26 cellular contexts compared by ENCODE assay signal in the genomic region with DNA sequence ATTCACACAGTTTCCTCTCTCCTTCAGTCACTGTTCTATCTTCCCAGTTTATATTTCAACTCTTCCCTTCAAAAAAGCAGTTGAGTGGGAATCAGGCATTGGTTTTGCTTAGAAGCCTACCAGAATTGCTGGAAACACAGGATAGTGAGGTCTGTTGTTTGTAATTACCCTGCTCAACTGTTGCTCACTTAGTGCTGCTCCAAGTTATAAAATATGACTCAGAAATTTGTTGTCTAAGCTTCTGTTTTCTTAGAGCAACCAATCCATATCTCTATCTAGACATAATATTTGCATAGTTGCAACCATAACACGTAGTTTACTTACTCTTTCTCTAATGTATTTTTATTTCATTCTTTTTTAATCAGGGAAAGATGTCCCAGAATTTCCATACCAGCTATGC.
DNase-seq lines count a peak whose midpoint lies in the region; ATAC-seq, FAIRE-seq and TF ChIP-seq lines count a peak whose summit lies in the region.
"Had no signal": no experiment of that assay in that cellular context is flagged by ENCODE, and none has a peak within 500 bp of the region (broad histone marks: within the 10 kb centered on the region; RNA-seq: fewer than 3 reads in every experiment).

No MANE protein-coding gene starts in this region.

- WGBS in SK-N-SH (ENCODE audit: low lambda C conversion rate) = 91% methylated on average over 1 of the region's 1 CpG

- TF ChIP-seq EP300 in SK-N-SH (IDR thresholded peaks at IDR 0.05; ENCODE audit: borderline replicate concordance in 1 of 2, low read depth in 1 of 2, low read length in 1 of 2) = no peak

- H3K36me3 Mint-ChIP-seq in activated CD8-positive, alpha-beta T cell treated with anti-CD3 and anti-CD28 coated beads for 36 hours (ENCODE audit: low read depth) = peaks cover 62% of the 10 kb centered on the region
- H3K36me3 Mint-ChIP-seq in activated CD8-positive, alpha-beta T cell treated with anti-CD3 and anti-CD28 coated beads, Interleukin-2, amount 10 ng/mL, durations not matched to agents 7 days and 5 days (ENCODE audit: low read depth) = peaks cover 79% of the 10 kb centered on the region
- H3K36me3 Mint-ChIP-seq in astrocyte (ENCODE audit: low read depth, unreplicated experiment) (peaks cover 45% of the 10 kb centered on the region), nephron progenitor cell (ENCODE audit: low read depth) (peaks cover 86% of the 10 kb centered on the region)

- H3K4me1 Mint-ChIP-seq in activated CD8-positive, alpha-beta T cell treated with anti-CD3 and anti-CD28 coated beads for 36 hours (ENCODE audit: low read depth) = peaks cover 6% of the 10 kb centered on the region
- H3K4me1 Mint-ChIP-seq in activated CD8-positive, alpha-beta T cell treated with anti-CD3 and anti-CD28 coated beads, Interleukin-2, amount 10 ng/mL, durations not matched to agents 7 days and 5 days (ENCODE audit: low read depth) = no peaks in the 10 kb centered on the region
- H3K4me1 Mint-ChIP-seq in astrocyte (ENCODE audit: low read depth, unreplicated experiment) (peaks cover 40% of the 10 kb centered on the region), nephron progenitor cell (no peaks in the 10 kb centered on the region)
- H3K4me1 Mint-ChIP-seq: GM23338 had no signal

- peaks cover 16% of the 10 kb centered on the region for H3K79me2 ChIP-seq in astrocyte (ENCODE audit: insufficient read depth, low read length)
- H3K79me2 ChIP-seq in SK-N-SH (ENCODE audit: insufficient read depth) = peaks cover 21% of the 10 kb centered on the region; the same call in 1 of the 2 replicates

- H3K4me3 Mint-ChIP-seq in activated CD8-positive, alpha-beta T cell treated with anti-CD3 and anti-CD28 coated beads for 36 hours = no peak overlapping the region
- no peak overlapping the region for H3K4me3 Mint-ChIP-seq in activated CD8-positive, alpha-beta T cell treated with anti-CD3 and anti-CD28 coated beads, Interleukin-2, amount 10 ng/mL, durations not matched to agents 7 days and 5 days
- H3K4me3 Mint-ChIP-seq in astrocyte (ENCODE audit: unreplicated experiment) (no peak overlapping the region), nephron progenitor cell (no peak overlapping the region)
- H3K4me3 Mint-ChIP-seq: CD8-positive, alpha-beta memory T cell; GM23338 had no signal

- H3K9me3 Mint-ChIP-seq in activated CD8-positive, alpha-beta T cell treated with anti-CD3 and anti-CD28 coated beads for 36 hours = no peaks in the 10 kb centered on the region
- no peaks in the 10 kb centered on the region for H3K9me3 Mint-ChIP-seq in activated CD8-positive, alpha-beta T cell treated with anti-CD3 and anti-CD28 coated beads, Interleukin-2, amount 10 ng/mL, durations not matched to agents 7 days and 5 days (ENCODE audit: insufficient read depth)
- no peaks in the 10 kb centered on the region for H3K9me3 Mint-ChIP-seq in astrocyte (ENCODE audit: unreplicated experiment)
- H3K9me3 Mint-ChIP-seq in nephron progenitor cell = no peaks in the 10 kb centered on the region
- H3K9me3 Mint-ChIP-seq: CD8-positive, alpha-beta memory T cell; GM23338 had no signal

- H4K20me1 ChIP-seq in astrocyte (ENCODE audit: insufficient read depth, low read length) = peaks cover 36% of the 10 kb centered on the region
- H4K20me1 ChIP-seq in SK-N-SH (ENCODE audit: insufficient read depth) = 0 out of 2 replicates have a peak, but pooled peaks cover 4% of the 10 kb centered on the region

- DNase-seq in activated CD8-positive, alpha-beta T cell treated with anti-CD3 and anti-CD28 coated beads for 36 hours = no peak
- DNase-seq in activated CD8-positive, alpha-beta T cell treated with anti-CD3 and anti-CD28 coated beads, Interleukin-2, amount 10 ng/mL, durations not matched to agents 7 days and 5 days = no peak
- DNase-seq in astrocyte (ENCODE audit: low read depth) (no peak), nephron progenitor cell (no peak), SW480 (ENCODE audit: low spot score) (no peak), UCSD-AML1 (lab: John Stamatoyannopoulos, UW; ENCODE audit: unreplicated experiment) (no peak), SK-N-SH (no peak)
- DNase-seq: AML-193; C1 segment of cervical spinal cord; Calu3; CD8-positive, alpha-beta memory T cell; DMS153; Kasumi-1; NCI-H1417; NCI-H1694 treated with DMSO at 0.1 percent for 48 hours; NCI-H2081 treated with DMSO at 0.1 percent for 48 hours; NCI-H2171 treated with DMSO at 0.1 percent for 48 hours; NCI-H524 treated with DMSO at 0.1 percent for 48 hours; NCI-H82; SJCRH30 had no signal

- no peak for TF ChIP-seq RAD21 in SK-N-SH (IDR thresholded peaks at IDR 0.05; ENCODE audit: low read length)

- H3K9me3 ChIP-seq in astrocyte (ENCODE audit: insufficient read depth, low read depth, low read length) (no peaks in the 10 kb centered on the region), SK-N-SH (no peaks in the 10 kb centered on the region)
- H3K9me3 ChIP-seq: HAP-1, SJCRH30 had no signal

- ATAC-seq in activated CD8-positive, alpha-beta T cell treated with anti-CD3 and anti-CD28 coated beads for 36 hours = no peak
- ATAC-seq in activated CD8-positive, alpha-beta T cell treated with anti-CD3 and anti-CD28 coated beads, Interleukin-2, amount 10 ng/mL, durations not matched to agents 7 days and 5 days = no peak
- ATAC-seq in HG02588 (IDR thresholded peaks at IDR 0.05; ENCODE audit: unreplicated experiment) = no peak
- ATAC-seq: GM23338 had no signal

- no peak for TF ChIP-seq CTCF in activated CD8-positive, alpha-beta T cell treated with anti-CD3 and anti-CD28 coated beads for 36 hours (IDR thresholded peaks at IDR 0.05)
- no peak for TF ChIP-seq CTCF in astrocyte (IDR thresholded peaks at IDR 0.05; ENCODE audit: insufficient read depth, low read depth, low read length)
- no peak for TF ChIP-seq CTCF in nephron progenitor cell (IDR thresholded peaks at IDR 0.05)
- no peak for TF ChIP-seq CTCF in SK-N-SH (IDR thresholded peaks at IDR 0.05)

- no peak overlapping the region for H2AFZ ChIP-seq in astrocyte (ENCODE audit: low read depth, low read length)
- H2AFZ ChIP-seq in SK-N-SH (ENCODE audit: low read depth) = no peak overlapping the region
- H2AFZ ChIP-seq: GM23338 had no signal

- H3K4me1 ChIP-seq in astrocyte (ENCODE audit: insufficient read depth, low read length) (peaks cover 17% of the 10 kb centered on the region), SK-N-SH (ENCODE audit: control insufficient read depth in 1 of 2, insufficient read depth in 2 of 2, low read depth in 1 of 2, low read length in 1 of 2) (peaks cover 0 to 23% of the 10 kb centered on the region in 2 experiments; a peak in 1 of 4 replicates)
- H3K4me1 ChIP-seq: SJCRH30 had no signal

- no peak overlapping the region for H3K9ac ChIP-seq in astrocyte (ENCODE audit: low read length)
- no peak overlapping the region for H3K9ac ChIP-seq in SK-N-SH

- peaks cover 15% of the 10 kb centered on the region for H3F3A ChIP-seq in SK-N-SH (replicated peaks; ENCODE audit: insufficient read depth)

- no peak for FAIRE-seq in astrocyte (lab: Jason Lieb, UNC)
- FAIRE-seq: G401.6, RCC 7860 had no signal

- no peak overlapping the region for H3K4me3 ChIP-seq in astrocyte (ENCODE audit: insufficient read depth, low read depth, low read length)
- no peak overlapping the region for H3K4me3 ChIP-seq in SK-N-SH (ENCODE audit: low read depth in 2 of 2, low read length in 1 of 2)
- H3K4me3 ChIP-seq: GM23338, HAP-1, SJCRH30 had no signal

- peaks cover 43% of the 10 kb centered on the region for H3K36me3 ChIP-seq in astrocyte (ENCODE audit: insufficient read depth, low read length)
- H3K36me3 ChIP-seq in SK-N-SH (replicated peaks in 1 of 2; ENCODE audit: control insufficient read depth in 1 of 2, insufficient read depth in 2 of 2, low read length in 1 of 2) = peaks cover 57 to 70% of the 10 kb centered on the region in 2 experiments

- POLR2A ChIA-PET in activated CD8-positive, alpha-beta T cell treated with anti-CD3 and anti-CD28 coated beads for 36 hours (lab: Charles Lee) = no interaction called here
- POLR2A ChIA-PET in activated CD8-positive, alpha-beta T cell treated with anti-CD3 and anti-CD28 coated beads, Interleukin-2, amount 10 ng/mL, durations not matched to agents 7 days and 5 days (lab: Charles Lee) = no interaction called here
- POLR2A ChIA-PET in SK-N-SH (lab: Yijun Ruan, JAX) = no interaction called here

- no peaks in the 10 kb centered on the region for H3K9me2 ChIP-seq in SK-N-SH

- peak overlapping the region; percentile 42 for H3K27ac ChIP-seq in astrocyte (ENCODE audit: low read depth, low read length)
- H3K27ac ChIP-seq in SK-N-SH (ENCODE audit: low read depth in 2 of 2, low read length in 1 of 2) = peak overlapping the region in 1 of 2 experiments; percentile 17; a peak in 1 of 4 replicates
- H3K27ac ChIP-seq: 22Rv1, SJCRH30 had no signal

- H3K27me3 Mint-ChIP-seq in activated CD8-positive, alpha-beta T cell treated with anti-CD3 and anti-CD28 coated beads for 36 hours = no peaks in the 10 kb centered on the region
- no peaks in the 10 kb centered on the region for H3K27me3 Mint-ChIP-seq in activated CD8-positive, alpha-beta T cell treated with anti-CD3 and anti-CD28 coated beads, Interleukin-2, amount 10 ng/mL, durations not matched to agents 7 days and 5 days (ENCODE audit: low read depth)
- H3K27me3 Mint-ChIP-seq in astrocyte (ENCODE audit: low read depth, unreplicated experiment) = no peaks in the 10 kb centered on the region
- no peaks in the 10 kb centered on the region for H3K27me3 Mint-ChIP-seq in nephron progenitor cell (ENCODE audit: low read depth, poor library complexity)
- H3K27me3 Mint-ChIP-seq: CD8-positive, alpha-beta memory T cell had no signal

- H3K27me3 ChIP-seq in astrocyte (ENCODE audit: insufficient read depth, low read length) (no peaks in the 10 kb centered on the region), SK-N-SH (ENCODE audit: insufficient read depth) (no peaks in the 10 kb centered on the region)
- H3K27me3 ChIP-seq: SJCRH30 had no signal

- intact Hi-C loops in activated CD8-positive, alpha-beta T cell treated with anti-CD3 and anti-CD28 coated beads for 36 hours (cut with micrococcal nuclease) = no loop called here

- CTCF ChIA-PET in activated CD8-positive, alpha-beta T cell treated with anti-CD3 and anti-CD28 coated beads for 36 hours (lab: Charles Lee) = interaction anchor here (1.0 to 1.1 kb wide), 2 partner anchors 120 to 194 kb away, joined by 3 read pairs; no protein-coding TSS in a partner anchor
- CTCF ChIA-PET in activated CD8-positive, alpha-beta T cell treated with anti-CD3 and anti-CD28 coated beads, Interleukin-2, amount 10 ng/mL, durations not matched to agents 7 days and 5 days (lab: Charles Lee) = interaction anchor here (1.2 kb wide), 1 partner anchor 12 kb away, joined by 3 read pairs; no protein-coding TSS in a partner anchor
- CTCF ChIA-PET in SK-N-SH (lab: Yijun Ruan, JAX) = no interaction called here

- peak overlapping the region; percentile 38 for H3K27ac Mint-ChIP-seq in activated CD8-positive, alpha-beta T cell treated with anti-CD3 and anti-CD28 coated beads for 36 hours
- no peak overlapping the region for H3K27ac Mint-ChIP-seq in activated CD8-positive, alpha-beta T cell treated with anti-CD3 and anti-CD28 coated beads, Interleukin-2, amount 10 ng/mL, durations not matched to agents 7 days and 5 days
- no peak overlapping the region for H3K27ac Mint-ChIP-seq in astrocyte (ENCODE audit: unreplicated experiment)
- H3K27ac Mint-ChIP-seq in nephron progenitor cell = peak overlapping the region; percentile 31
- H3K27ac Mint-ChIP-seq: GM23338 had no signal

- H3K4me2 ChIP-seq in astrocyte (ENCODE audit: low read length) (no peak overlapping the region), SK-N-SH (no peak overlapping the region)
- H3K4me2 ChIP-seq: GM23338 had no signal

Comparison
In these comparisons a context has a peak if more than half of its experiments do, and no peak if none do; other contexts are left out.
1. H3K27ac Mint-ChIP-seq: peak in activated CD8-positive, alpha-beta T cell treated with anti-CD3 and anti-CD28 coated beads for 36 hours (single experiment) and nephron progenitor cell (single experiment); none in activated CD8-positive, alpha-beta T cell treated with anti-CD3 and anti-CD28 coated beads, Interleukin-2, amount 10 ng/mL, durations not matched to agents 7 days and 5 days (single experiment) and astrocyte (single experiment).